1 cellular context compared by ENCODE assay signal in the genomic region with DNA sequence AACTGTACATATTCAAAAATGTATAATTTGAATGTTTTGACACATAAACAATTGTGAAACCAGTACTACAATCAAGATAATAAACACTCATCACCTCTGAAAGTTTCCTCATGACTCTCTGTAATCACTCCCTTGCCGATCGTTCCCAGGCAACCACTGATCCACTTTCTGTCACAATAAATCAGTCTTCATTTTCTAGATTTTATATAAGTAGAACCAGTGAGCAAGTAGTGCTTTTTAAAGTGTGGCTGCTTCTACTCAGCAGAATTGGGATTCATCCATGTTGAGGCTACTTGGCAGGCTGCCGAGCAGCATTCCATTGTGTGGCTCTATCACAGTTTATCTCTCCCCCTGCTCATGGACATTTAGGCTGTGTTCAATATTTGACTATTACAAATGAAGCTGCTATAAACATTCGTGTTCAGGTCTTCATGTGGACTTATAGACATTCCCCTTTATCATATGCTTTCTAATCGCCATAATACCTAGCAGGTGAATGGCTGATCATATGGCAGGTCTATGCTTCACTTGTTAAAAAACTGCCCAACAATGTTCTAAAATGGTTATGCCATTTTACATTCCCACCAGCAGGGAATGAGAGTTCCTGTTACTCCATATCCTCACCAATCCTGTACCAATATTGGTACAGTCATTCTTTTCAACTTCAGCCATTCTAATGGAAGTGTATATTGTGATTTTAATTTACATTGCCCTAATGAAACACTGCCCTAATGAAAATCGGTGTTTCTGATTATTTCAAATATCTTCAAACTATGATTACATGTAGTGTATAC.
TF ChIP-seq lines count a peak whose summit lies in the region.

No MANE protein-coding gene starts in this region.

TF ChIP-seq in HEK293, 187 proteins besides CTCF, POLR2A, EP300 and RAD21 (continued from another document):
- TF ChIP-seq PRDM6 (tag by site-specific recombination; IDR thresholded peaks at IDR 0.05) (peak; percentile 84), ZNF341 (tag by site-specific recombination; IDR thresholded peaks at IDR 0.05; ENCODE audit: low read depth) (peak; percentile 34; the same call in 1 of the 2 replicates)
